In genomic region chr12:77599782-77600491, GRCh38 we compare ENCODE assay signal across 14 cellular contexts.
A peak's percentile ranks its signal among the peaks of the same experiment; 100 is the strongest.
DNase-seq lines count a peak whose midpoint lies in the region; ATAC-seq and TF ChIP-seq lines count a peak whose summit lies in the region.
"Had no signal": no experiment of that assay in that cellular context is flagged by ENCODE, and none has a peak within 500 bp of the region (broad histone marks: within the 10 kb centered on the region; RNA-seq: fewer than 3 reads in every experiment).

No MANE protein-coding gene starts in this region.

- ATAC-seq in GM18867 (IDR thresholded peaks at IDR 0.05; ENCODE audit: unreplicated experiment) (peak; percentile 68), GM21619 (IDR thresholded peaks at IDR 0.05; ENCODE audit: unreplicated experiment) (peak; percentile 85), HG03175 (IDR thresholded peaks at IDR 0.05; ENCODE audit: unreplicated experiment) (peak; percentile 88)
- ATAC-seq in stimulated activated naive CD8-positive, alpha-beta T cell treated with anti-CD3 and anti-CD28 coated beads, Interleukin-15, Interleukin-2, amounts not matched to agents 100 U/mL and 50 U/mL, for 24 hours, result no peak
- ATAC-seq: activated CD4-positive, alpha-beta T cell treated with anti-CD3 and anti-CD28 coated beads for 36 hours; stimulated activated naive B cell treated with anti-CD40 and anti-IgM and Interleukin-4, amounts not matched to agents 10 μg/mL and 1 μg/mL and 100 μg/mL, for 72 hours had no signal

- H3K27ac ChIP-seq in OCI-LY7 (ENCODE audit: low read depth, low read length, poor library complexity, severe bottlenecking), result no peak overlapping the region
- H3K27ac ChIP-seq: BLaER1, brain microvascular endothelial cell had no signal

- POLR2A ChIA-PET in OCI-LY7 (lab: Charles Lee), result interaction anchor here (0.6 to 1.6 kb wide), 2 partner anchors 10 to 375 kb away, joined by 3 read pairs; no protein-coding TSS in a partner anchor

- CTCF ChIA-PET in OCI-LY7 (lab: Charles Lee; ENCODE audit: unreplicated experiment), result no interaction called here

- H3K79me2 ChIP-seq in OCI-LY7 (ENCODE audit: insufficient read depth, low read depth, low read length), result no peaks in the 10 kb centered on the region

- H3K9me3 ChIP-seq in OCI-LY7 (ENCODE audit: low read length), result no peaks in the 10 kb centered on the region
- H3K9me3 ChIP-seq: BLaER1 had no signal

- intact Hi-C loops in OCI-LY7 (cut with micrococcal nuclease; ENCODE audit: unreplicated experiment), result no loop called here

- no peaks in the 10 kb centered on the region for H3K36me3 ChIP-seq in OCI-LY7 (ENCODE audit: insufficient read depth, low read length)
- H3K36me3 ChIP-seq: BLaER1, brain microvascular endothelial cell had no signal

- H2AFZ ChIP-seq in OCI-LY7 (ENCODE audit: low read length), result no peak overlapping the region

- H3K9me2 ChIP-seq in OCI-LY7 (ENCODE audit: insufficient read depth, low read length), result no peaks in the 10 kb centered on the region

- no peak for TF ChIP-seq CTCF in OCI-LY7 (conservative IDR thresholded peaks at IDR 0.05; ENCODE audit: low read length)

- no peak overlapping the region for H3K4me2 ChIP-seq in OCI-LY7 (ENCODE audit: low read length)
- H3K4me2 ChIP-seq: BLaER1 had no signal

- H4K20me1 ChIP-seq in OCI-LY7 (ENCODE audit: insufficient read depth, low read length), result no peaks in the 10 kb centered on the region
- H4K20me1 ChIP-seq: BLaER1 had no signal

- no peak overlapping the region for H3K4me3 ChIP-seq in OCI-LY7 (ENCODE audit: low read depth, low read length, poor library complexity, severe bottlenecking)
- H3K4me3 ChIP-seq: BLaER1, lung had no signal

- no peaks in the 10 kb centered on the region for H3K4me1 ChIP-seq in OCI-LY7 (ENCODE audit: insufficient read depth, low read length, poor library complexity, severe bottlenecking)
- H3K4me1 ChIP-seq: BLaER1 had no signal

- BruUV-seq in OCI-LY7 (replicated peaks; lab: Mats Ljungman, UMichigan), result no TSS peak

- DNase-seq in left kidney (ENCODE audit: low read depth, low spot score), result peak; percentile 10
- DNase-seq in OCI-LY7 (ENCODE audit: low spot score), result no peak
- DNase-seq in stimulated activated naive CD8-positive, alpha-beta T cell treated with anti-CD3 and anti-CD28 coated beads, Interleukin-15, Interleukin-2, amounts not matched to agents 100 U/mL and 50 U/mL, for 24 hours, result no peak
- DNase-seq in SKM-1 (lab: John Stamatoyannopoulos, UW; ENCODE audit: unreplicated experiment), result no peak
- no peak for DNase-seq in UCSD-AML1 (lab: John Stamatoyannopoulos, UW; ENCODE audit: unreplicated experiment)
- DNase-seq: activated CD4-positive, alpha-beta T cell treated with anti-CD3 and anti-CD28 coated beads for 36 hours; brain microvascular endothelial cell; NCI-H1930; stimulated activated naive B cell treated with anti-CD40 and anti-IgM and Interleukin-4, amounts not matched to agents 10 μg/mL and 1 μg/mL and 100 μg/mL, for 72 hours had no signal
